Comparison of ENCODE assay signal across 8 cellular contexts in the genomic region with DNA sequence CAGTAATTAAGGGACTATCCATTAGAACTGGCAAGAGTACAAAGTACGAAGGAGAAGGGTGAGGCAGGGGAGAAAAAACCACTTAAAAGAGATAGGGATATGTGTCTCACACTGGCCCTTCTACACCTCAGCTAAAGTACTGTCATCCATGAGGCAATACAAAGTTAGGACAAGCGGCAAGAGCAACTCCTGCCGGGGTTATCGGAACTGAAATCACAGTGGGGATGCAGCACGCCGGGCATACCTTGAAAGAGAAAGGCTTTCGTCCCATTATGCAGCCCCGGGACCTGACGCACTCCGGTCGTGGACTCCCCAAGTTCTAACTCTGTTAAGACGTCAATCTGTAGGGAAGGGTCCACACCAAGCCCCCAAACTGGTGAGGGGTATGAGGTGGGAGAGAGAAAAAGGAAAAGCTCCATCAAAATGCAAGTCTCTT. TPM values are rescaled to one million over a fixed set of nuclear protein-coding genes. Genes with fewer than 3 reads are reported as not detected.
A peak's percentile ranks its signal among the peaks of the same experiment; 100 is the strongest.
DNase-seq lines count a peak whose midpoint lies in the region; ATAC-seq and TF ChIP-seq lines count a peak whose summit lies in the region.

No MANE protein-coding gene starts in this region.

- H3K27ac ChIP-seq in heart right ventricle, result no peak overlapping the region

- peak overlapping the region; percentile 61 for H3K27ac Mint-ChIP-seq in activated CD4-positive, alpha-beta memory T cell treated with anti-CD3 and anti-CD28 coated beads for 36 hours

- ATAC-seq in heart right ventricle, result no peak
- no peak for ATAC-seq in GM18505 (IDR thresholded peaks at IDR 0.05; ENCODE audit: unreplicated experiment)
- ATAC-seq in HG03108 (IDR thresholded peaks at IDR 0.05; ENCODE audit: unreplicated experiment), result no peak
- ATAC-seq in HG03139 (IDR thresholded peaks at IDR 0.05; ENCODE audit: unreplicated experiment), result no peak

- peaks cover 7% of the 10 kb centered on the region for H3K36me3 Mint-ChIP-seq in activated CD4-positive, alpha-beta memory T cell treated with anti-CD3 and anti-CD28 coated beads for 36 hours

- no peak overlapping the region for H3K9ac ChIP-seq in skeletal muscle satellite cell (ENCODE audit: low read depth, low read length)

- DNase-seq in heart right ventricle, result no peak
- DNase-seq in cardiac septum (ENCODE audit: low spot score), result no peak
- DNase-seq in activated CD4-positive, alpha-beta memory T cell treated with anti-CD3 and anti-CD28 coated beads for 36 hours, result peak; percentile 39
- no peak for DNase-seq in fibroblast of the aortic adventitia (ENCODE audit: low read depth)

- peak overlapping the region; percentile 99 for H3K4me3 Mint-ChIP-seq in activated CD4-positive, alpha-beta memory T cell treated with anti-CD3 and anti-CD28 coated beads for 36 hours

- peaks cover 0 to 79% (median 69%) of the 10 kb centered on the region in 7 donors for H3K27me3 ChIP-seq in heart right ventricle
- H3K27me3 ChIP-seq in skeletal muscle satellite cell (ENCODE audit: control insufficient read depth, insufficient read depth, low read length), result peaks cover 31% of the 10 kb centered on the region

- no peak for TF ChIP-seq POLR2A in GM18505 (IDR thresholded peaks at IDR 0.05; ENCODE audit: borderline replicate concordance, extremely low read depth, insufficient read depth, insufficient read length)

- intact Hi-C loops in heart right ventricle (cut with DNase I), result no loop called here
- intact Hi-C loops in cardiac septum (cut with DNase I), result no loop called here
- intact Hi-C loops in activated CD4-positive, alpha-beta memory T cell treated with anti-CD3 and anti-CD28 coated beads for 36 hours (cut with micrococcal nuclease), result loop anchor here (1.0 to 5.0 kb wide), 6 partner anchors 27 to 858 kb away; no protein-coding TSS in a partner anchor

- H3K9me3 Mint-ChIP-seq in activated CD4-positive, alpha-beta memory T cell treated with anti-CD3 and anti-CD28 coated beads for 36 hours, result peaks cover 6% of the 10 kb centered on the region

- H3K9me3 ChIP-seq in heart right ventricle, result peaks cover 0 to 6% (median 0%) of the 10 kb centered on the region in 11 donors
- H3K9me3 ChIP-seq in skeletal muscle satellite cell (replicated peaks; ENCODE audit: low read length), result no peaks in the 10 kb centered on the region

- H3K4me2 ChIP-seq in skeletal muscle satellite cell (ENCODE audit: low read length), result peak overlapping the region; percentile 87

- POLR2A ChIA-PET in activated CD4-positive, alpha-beta memory T cell treated with anti-CD3 and anti-CD28 coated beads for 36 hours (lab: Charles Lee), result interaction anchor here (2.6 kb wide), 1 partner anchor 27 kb away, joined by 8 read pairs; no protein-coding TSS in a partner anchor

- peaks cover 0 to 24% (median 20%) of the 10 kb centered on the region in 9 donors for H3K4me1 ChIP-seq in heart right ventricle
- peaks cover 13% of the 10 kb centered on the region for H3K4me1 ChIP-seq in skeletal muscle satellite cell (ENCODE audit: control insufficient read depth, insufficient read depth, low read length)

- peaks cover 40% of the 10 kb centered on the region for H3K4me1 Mint-ChIP-seq in activated CD4-positive, alpha-beta memory T cell treated with anti-CD3 and anti-CD28 coated beads for 36 hours (ENCODE audit: low read depth)

- H3K36me3 ChIP-seq in heart right ventricle, result no peaks in the 10 kb centered on the region
- no peaks in the 10 kb centered on the region for H3K36me3 ChIP-seq in skeletal muscle satellite cell (ENCODE audit: insufficient read depth, low read length)

- CTCF ChIA-PET in activated CD4-positive, alpha-beta memory T cell treated with anti-CD3 and anti-CD28 coated beads for 36 hours (lab: Charles Lee), result interaction anchor here (0.7 to 8.2 kb wide), 11 partner anchors 13 to 264 kb away, joined by 3 to 163 read pairs (median 5); no protein-coding TSS in a partner anchor

- TF ChIP-seq CTCF in heart right ventricle (IDR thresholded peaks at IDR 0.05) (no peak), fibroblast of the aortic adventitia (IDR thresholded peaks at IDR 0.05; ENCODE audit: insufficient read depth, low read length) (no peak)

- H3K27me3 Mint-ChIP-seq in activated CD4-positive, alpha-beta memory T cell treated with anti-CD3 and anti-CD28 coated beads for 36 hours, result peaks cover 14% of the 10 kb centered on the region

- peak overlapping the region in 8 of 10 donors; percentile 42 to 63 (median 54) for H3K4me3 ChIP-seq in heart right ventricle
- H3K4me3 ChIP-seq in fibroblast of the aortic adventitia (ENCODE audit: low read depth, low read length), result peak overlapping the region; percentile 11
- H3K4me3 ChIP-seq in skeletal muscle satellite cell (ENCODE audit: low read length), result peak overlapping the region; percentile 66

- 1 to 2% methylated on average over 12 of the region's 12 CpGs for WGBS in heart right ventricle, 2 donors

RNA-seq across cellular contexts. Expression of a gene that starts 1.1 kb away (rescaled TPM):
- total RNA-seq in heart right ventricle (1 to 10 TPM in 1 of 10 donors, under 1 TPM in 7, not detected in 2; 0.25 to 2.8 (median 0.60) TPM), cardiac septum (1.3 TPM), fibroblast of the aortic adventitia (ENCODE audit: low replicate concordance) (0.36 and 4.6 TPM in 2 replicates)
- under 1 TPM in 1 of 2 donors, not detected in 1; 0.06 TPM for polyA plus RNA-seq in heart right ventricle
- 10 to 100 TPM; 40.5 to 43.5 TPM for total RNA-seq in activated CD4-positive, alpha-beta memory T cell treated with anti-CD3 and anti-CD28 coated beads for 36 hours
- not detected in 2 replicates for total RNA-seq in skeletal muscle satellite cell (2012; rRNA removed)

Comparison
In these comparisons a context has a peak if more than half of its experiments do, and no peak if none do; other contexts are left out.
1. H3K4me3 ChIP-seq: peak in every context shown above with its lines; median percentile 66 in skeletal muscle satellite cell; 54 in heart right ventricle; 11 in fibroblast of the aortic adventitia.